Comparison of ENCODE assay signal across 10 cellular contexts in the genomic region with DNA sequence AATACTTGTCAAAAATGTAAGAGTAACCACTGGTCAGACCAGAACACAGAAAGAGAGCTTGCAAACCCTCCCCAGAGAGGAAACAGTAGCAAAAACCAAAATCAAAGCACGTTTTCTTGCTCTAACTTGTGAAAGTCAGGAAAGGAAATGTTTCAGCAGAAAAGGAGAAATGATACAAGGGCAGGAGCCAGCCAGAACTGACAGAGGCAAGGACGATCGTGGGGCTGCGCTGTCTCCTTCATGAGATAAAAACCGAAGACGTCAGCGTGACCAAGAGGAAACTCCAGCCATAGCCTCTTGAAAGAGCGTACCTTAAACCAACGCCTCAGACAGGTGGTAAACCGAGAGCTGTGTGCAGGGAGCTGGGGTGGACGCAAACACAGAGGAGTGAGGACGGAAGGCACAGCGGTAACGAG. TPM values are rescaled to one million over a fixed set of nuclear protein-coding genes. Genes with fewer than 3 reads are reported as not detected.
A peak's percentile ranks its signal among the peaks of the same experiment; 100 is the strongest.
DNase-seq lines count a peak whose midpoint lies in the region; ATAC-seq and TF ChIP-seq lines count a peak whose summit lies in the region.
"Had no signal": no experiment of that assay in that cellular context is flagged by ENCODE, and none has a peak within 500 bp of the region (broad histone marks: within the 10 kb centered on the region; RNA-seq: fewer than 3 reads in every experiment).

No MANE protein-coding gene starts in this region.

- no peak overlapping the region for H3K4me3 ChIP-seq in KMS-11 (IDR thresholded peaks at IDR 0.05; ENCODE audit: insufficient read depth, low read depth, low read length)
- H3K4me3 ChIP-seq in MG63 = no peak overlapping the region

- peak overlapping the region; percentile 31; the same call in 1 of the 2 replicates for H2AFZ ChIP-seq in KMS-11 (ENCODE audit: low read depth)

- H3K9me3 ChIP-seq in MG63 = 0 out of 2 replicates have a peak, but pooled peaks cover 2% of the 10 kb centered on the region

- DNase-seq in pons (ENCODE audit: low spot score) (peak; percentile 38), hypothalamus (lab: John Stamatoyannopoulos, UW) (no peak), NCI-H510A (lab: John Stamatoyannopoulos, UW) (no peak), MG63 (no peak)
- no peak for DNase-seq in stimulated activated naive CD4-positive, alpha-beta T cell (lab: John Stamatoyannopoulos, UW)
- DNase-seq: cortex of kidney, NCI-H345 had no signal

- TF ChIP-seq CTCF in KMS-11 (conservative IDR thresholded peaks at IDR 0.05; ENCODE audit: low read depth, low read length) = no peak

- ATAC-seq in GM18907 (IDR thresholded peaks at IDR 0.05; ENCODE audit: unreplicated experiment) (peak; percentile 61), HG02610 (IDR thresholded peaks at IDR 0.05; ENCODE audit: unreplicated experiment) (peak; percentile 61)

- H3K27me3 ChIP-seq in KMS-11 (ENCODE audit: insufficient read depth, low read depth) = no peaks in the 10 kb centered on the region
- H3K27me3 ChIP-seq in MG63 = no peaks in the 10 kb centered on the region

- H3K9ac ChIP-seq in KMS-11 = peak overlapping the region; percentile 46; the same call in 1 of the 2 replicates

- H4K20me1 ChIP-seq in KMS-11 (ENCODE audit: insufficient read depth) = no peaks in the 10 kb centered on the region

- H3K79me2 ChIP-seq in KMS-11 (ENCODE audit: insufficient read depth, low read depth) = no peaks in the 10 kb centered on the region

- H3K27ac ChIP-seq in KMS-11 = peak overlapping the region; percentile 82

- peak overlapping the region; percentile 80 for H3K4me2 ChIP-seq in KMS-11

- H3K36me3 ChIP-seq in KMS-11 (ENCODE audit: insufficient read depth) (no peaks in the 10 kb centered on the region), MG63 (peaks cover 63% of the 10 kb centered on the region)

- H3K4me1 ChIP-seq in KMS-11 (ENCODE audit: low read depth, poor library complexity, severe bottlenecking) = peaks cover 35% of the 10 kb centered on the region

RNA-seq across cellular contexts. Expression of a gene that starts 27.5 kb away (rescaled TPM):
- 12.8 and 22.2 TPM in 2 replicates for total RNA-seq in MG63 (2014; rRNA removed; shearing (Covaris generic); ENCODE audit: low replicate concordance)

RNA-seq across cellular contexts. Expression of a gene that starts 36.9 kb away (rescaled TPM):
- 264 and 328 TPM in 2 replicates for total RNA-seq in MG63 (2014; rRNA removed; shearing (Covaris generic); ENCODE audit: low replicate concordance)

RNA-seq across cellular contexts. Expression of a gene that starts 47.2 kb away (rescaled TPM):
- total RNA-seq in MG63 (2014; rRNA removed; shearing (Covaris generic); ENCODE audit: low replicate concordance) = 2,164 and 3,269 TPM in 2 replicates
